1 cellular context compared by ENCODE assay signal in genomic region chr6:36580184-36580526, GRCh38.
TF ChIP-seq lines count a peak whose summit lies in the region.

No MANE protein-coding gene starts in this region.

TF ChIP-seq in H1, 55 proteins besides CTCF, POLR2A, EP300 and RAD21:
- TF ChIP-seq CHD1 (IDR thresholded peaks at IDR 0.05; ENCODE audit: low read depth, low read length), result no peak
- no peak for TF ChIP-seq SAP30 (IDR thresholded peaks at IDR 0.05; ENCODE audit: insufficient read depth, insufficient replicate concordance, low read length)
- no peak for TF ChIP-seq KDM5A (IDR thresholded peaks at IDR 0.05; ENCODE audit: low read length)
- TF ChIP-seq CHD7 (IDR thresholded peaks at IDR 0.05; ENCODE audit: insufficient replicate concordance, low read length), result no peak
